ENCODE assay signal across 25 cellular contexts in genomic region chr13:64266024-64266423, GRCh38.
A peak's percentile ranks its signal among the peaks of the same experiment; 100 is the strongest.
DNase-seq lines count a peak whose midpoint lies in the region; ATAC-seq, FAIRE-seq and TF ChIP-seq lines count a peak whose summit lies in the region.
"Had no signal": no experiment of that assay in that cellular context is flagged by ENCODE, and none has a peak within 500 bp of the region (broad histone marks: within the 10 kb centered on the region; RNA-seq: fewer than 3 reads in every experiment).

No MANE protein-coding gene starts in this region.

- no peak for FAIRE-seq in A549 (lab: Jason Lieb, UNC)
- peak; percentile 53 for FAIRE-seq in D721Med (lab: Jason Lieb, UNC)
- no peak for FAIRE-seq in H1 (lab: Jason Lieb, UNC)
- FAIRE-seq: GM12878, GM12892, GM18507 had no signal

- no peak overlapping the region for H3K9ac ChIP-seq in SU-DHL-6 (ENCODE audit: low read length)
- H3K9ac ChIP-seq in H1 (replicated peaks in 1 of 4; ENCODE audit: extremely low read depth in 1 of 4, low read depth in 3 of 4, low read length in 3 of 4), result no peak overlapping the region
- no peak overlapping the region for H3K9ac ChIP-seq in smooth muscle cell (ENCODE audit: low read depth)
- H3K9ac ChIP-seq: BLaER1 treated with 17β-estradiol and CSF1 and Interleukin-3, amounts not matched to agents 10 nM and 100 nM had no signal

- H2BK120ac ChIP-seq in H1 (replicated peaks; ENCODE audit: low read depth, low read length), result no peak overlapping the region

- H2AFZ ChIP-seq in SU-DHL-6 (ENCODE audit: low read depth, low read length, severe bottlenecking), result peak overlapping the region; percentile 13
- no peak overlapping the region for H2AFZ ChIP-seq in H1 (ENCODE audit: low read length)
- H2AFZ ChIP-seq in smooth muscle cell (ENCODE audit: low read depth), result no peak overlapping the region

- H4K20me1 ChIP-seq in SU-DHL-6 (ENCODE audit: low read depth, low read length) (no peaks in the 10 kb centered on the region), H1 (replicated peaks in 1 of 2; ENCODE audit: control insufficient read depth in 1 of 2, insufficient read depth in 2 of 2, low read length in 2 of 2) (no peaks in the 10 kb centered on the region), smooth muscle cell (ENCODE audit: low read depth) (no peaks in the 10 kb centered on the region)
- H4K20me1 ChIP-seq: BLaER1 treated with 17β-estradiol and CSF1 and Interleukin-3, amounts not matched to agents 10 nM and 100 nM had no signal

- H3K23me2 ChIP-seq in H1 (ENCODE audit: low read depth, low read length), result no peaks in the 10 kb centered on the region

- no peak overlapping the region for H2BK20ac ChIP-seq in H1 (ENCODE audit: low read length)

- H3K4ac ChIP-seq in H1 (replicated peaks; ENCODE audit: insufficient read length, low read depth, low read length), result no peak overlapping the region

- H3K36me3 ChIP-seq in SU-DHL-6 (ENCODE audit: low read length) (no peaks in the 10 kb centered on the region), H1 (ENCODE audit: control insufficient read depth in 2 of 4, insufficient read depth in 4 of 4, low read length in 3 of 4) (no peaks in the 10 kb centered on the region), smooth muscle cell (ENCODE audit: low read depth) (no peaks in the 10 kb centered on the region)
- H3K36me3 ChIP-seq: BLaER1 treated with 17β-estradiol and CSF1 and Interleukin-3, amounts not matched to agents 10 nM and 100 nM had no signal

- H4K8ac ChIP-seq in H1 (ENCODE audit: extremely low read depth, insufficient read depth, low read length), result no peak overlapping the region

- H3K27ac ChIP-seq in A549 (no peak overlapping the region), SU-DHL-6 (ENCODE audit: low read depth, low read length) (no peak overlapping the region), H1 (ENCODE audit: low read depth, low read length) (no peak overlapping the region), smooth muscle cell (ENCODE audit: low read depth) (no peak overlapping the region)
- H3K27ac ChIP-seq: BLaER1 treated with 17β-estradiol and CSF1 and Interleukin-3, amounts not matched to agents 10 nM and 100 nM; C4-2B had no signal

- no peak for DNase-seq in A549 (ENCODE audit: low read depth in 1 of 2, low spot score in 1 of 2)
- DNase-seq in D721Med (ENCODE audit: insufficient read length, low spot score), result no peak
- DNase-seq in H1 (ENCODE audit: low read depth in 1 of 2, low spot score in 2 of 2), result no peak
- DNase-seq in activated CD8-positive, alpha-beta memory T cell treated with anti-CD3 and anti-CD28 coated beads, Interleukin-2, amount 50 U/mL, for 4 hours, result no peak
- no peak for DNase-seq in NCI-H1417 treated with DMSO at 0.1 percent for 48 hours (lab: John Stamatoyannopoulos, UW)
- DNase-seq in smooth muscle cell (lab: John Stamatoyannopoulos, UW; ENCODE audit: unreplicated experiment), result no peak
- DNase-seq: 8988T; AML-193; Caco-2; Calu3; CD4-positive, alpha-beta T cell; CD8-positive, alpha-beta T cell; DMS 273 treated with DMSO at 0.1 percent for 48 hours; DMS153; DMS53; DMS79; DND-41; EL; GDM1 had no signal

- H3K4me2 ChIP-seq in A549, result no peak overlapping the region
- no peak overlapping the region for H3K4me2 ChIP-seq in SU-DHL-6 (ENCODE audit: low read depth, low read length, poor library complexity, severe bottlenecking)
- no peak overlapping the region for H3K4me2 ChIP-seq in H1 (ENCODE audit: insufficient read depth in 1 of 2, low read depth in 2 of 2, low read length in 2 of 2)
- no peak overlapping the region for H3K4me2 ChIP-seq in smooth muscle cell
- H3K4me2 ChIP-seq: BLaER1 treated with 17β-estradiol and CSF1 and Interleukin-3, amounts not matched to agents 10 nM and 100 nM had no signal

- H3K27me3 ChIP-seq in SU-DHL-6 (ENCODE audit: low read length), result no peaks in the 10 kb centered on the region
- no peaks in the 10 kb centered on the region for H3K27me3 ChIP-seq in H1 (replicated peaks in 1 of 4; ENCODE audit: control insufficient read depth in 3 of 4, extremely low read depth in 1 of 4, insufficient read depth in 3 of 4, low read length in 3 of 4)
- H3K27me3 ChIP-seq in smooth muscle cell (ENCODE audit: low read depth), result no peaks in the 10 kb centered on the region
- H3K27me3 ChIP-seq: BLaER1 treated with 17β-estradiol and CSF1 and Interleukin-3, amounts not matched to agents 10 nM and 100 nM had no signal

- H4K91ac ChIP-seq in H1 (replicated peaks; ENCODE audit: insufficient read length, low read length), result no peak overlapping the region

- no peak overlapping the region for H2BK15ac ChIP-seq in H1 (ENCODE audit: low read length)

- no peaks in the 10 kb centered on the region for H3F3A ChIP-seq in SU-DHL-6 (ENCODE audit: insufficient read depth)
- no peaks in the 10 kb centered on the region for H3F3A ChIP-seq in smooth muscle cell (ENCODE audit: low read depth)

- H3K4me1 ChIP-seq in A549, result no peaks in the 10 kb centered on the region
- H3K4me1 ChIP-seq in H1 (replicated peaks in 1 of 4; ENCODE audit: control insufficient read depth in 3 of 4, insufficient read depth in 4 of 4, low read length in 3 of 4), result no peaks in the 10 kb centered on the region
- H3K4me1 ChIP-seq in smooth muscle cell (ENCODE audit: low read depth), result no peaks in the 10 kb centered on the region
- H3K4me1 ChIP-seq: BLaER1 treated with 17β-estradiol and CSF1 and Interleukin-3, amounts not matched to agents 10 nM and 100 nM; Caco-2 had no signal

- H3K4me3 ChIP-seq in A549 (no peak overlapping the region), SU-DHL-6 (ENCODE audit: insufficient read depth, low read length, poor library complexity, severe bottlenecking) (no peak overlapping the region), H1 (ENCODE audit: extremely low read depth in 1 of 4, insufficient read depth in 2 of 4, low read depth in 3 of 4, low read length in 4 of 4) (no peak overlapping the region), smooth muscle cell (no peak overlapping the region)
- H3K4me3 ChIP-seq: BLaER1 treated with 17β-estradiol and CSF1 and Interleukin-3, amounts not matched to agents 10 nM and 100 nM; GM12878 had no signal

- POLR2A ChIA-PET in A549 (lab: Yijun Ruan, JAX) (no interaction called here), H1 (lab: Charles Lee; ENCODE audit: partially characterized antibody) (no interaction called here)

- H3K56ac ChIP-seq in H1 (replicated peaks; ENCODE audit: insufficient read length, low read depth, low read length), result no peak overlapping the region

- H3K23ac ChIP-seq in H1 (ENCODE audit: insufficient read length), result no peak overlapping the region

- H3K14ac ChIP-seq in H1 (ENCODE audit: insufficient read length), result no peak overlapping the region

- H3K79me2 ChIP-seq in SU-DHL-6 (ENCODE audit: insufficient read depth, low read length) (no peaks in the 10 kb centered on the region), H1 (ENCODE audit: control insufficient read depth in 1 of 2, insufficient read depth in 2 of 2, low read length in 2 of 2) (no peaks in the 10 kb centered on the region), smooth muscle cell (ENCODE audit: low read depth) (no peaks in the 10 kb centered on the region)

- H3K9me2 ChIP-seq in SU-DHL-6 (replicated peaks; ENCODE audit: insufficient read depth, low read length), result no peaks in the 10 kb centered on the region

- TF ChIP-seq CTCF in A549 (IDR thresholded peaks at IDR 0.05) (no peak), D721Med (IDR thresholded peaks at IDR 0.05; ENCODE audit: insufficient read depth, missing control alignments) (no peak), SU-DHL-6 (IDR thresholded peaks at IDR 0.05; ENCODE audit: insufficient read depth, low read length, poor library complexity, severe bottlenecking) (no peak), H1 (IDR thresholded peaks at IDR 0.05; ENCODE audit: control extremely low read depth in 1 of 3, insufficient read depth in 1 of 3, low read depth in 1 of 3, low read length in 3 of 3) (no peak), smooth muscle cell (IDR thresholded peaks at IDR 0.05; ENCODE audit: borderline replicate concordance, insufficient read depth, poor library complexity, severe bottlenecking) (no peak)

- no peak for ATAC-seq in A549
- ATAC-seq: CD8-positive, alpha-beta T cell; GM12878 had no signal

- TF ChIP-seq POLR2A in A549 (IDR thresholded peaks at IDR 0.05; ENCODE audit: low read length), result no peak
- TF ChIP-seq POLR2A in H1 (IDR thresholded peaks at IDR 0.05; ENCODE audit: control extremely low read depth in 1 of 2, low read depth in 2 of 2, low read length in 2 of 2), result no peak

- CTCF ChIA-PET in A549 (lab: Yijun Ruan, JAX) (no interaction called here), H1 (lab: Charles Lee; ENCODE audit: partially characterized antibody) (no interaction called here)

- H2AK5ac ChIP-seq in H1 (ENCODE audit: low read depth, low read length), result no peak overlapping the region

- H3K18ac ChIP-seq in H1 (ENCODE audit: extremely low read depth, low read length), result no peak overlapping the region

- TF ChIP-seq RAD21 in A549 (conservative IDR thresholded peaks at IDR 0.05 in 1 of 2, IDR thresholded peaks at IDR 0.05 in 1 of 2) (no peak), H1 (IDR thresholded peaks at IDR 0.05 in 1 of 2, conservative IDR thresholded peaks at IDR 0.05 in 1 of 2; ENCODE audit: low read depth in 2 of 2, low read length in 2 of 2) (no peak)

- TF ChIP-seq EP300 in A549 (IDR thresholded peaks at IDR 0.05) (no peak), H1 (IDR thresholded peaks at IDR 0.05; ENCODE audit: borderline replicate concordance in 1 of 2, low read depth in 2 of 2, low read length in 2 of 2) (no peak)

- H2BK5ac ChIP-seq in H1 (ENCODE audit: low read depth, low read length), result no peak overlapping the region

- H4K5ac ChIP-seq in H1 (ENCODE audit: insufficient read length, low read depth, low read length), result no peak overlapping the region

- no peaks in the 10 kb centered on the region for H3K9me3 ChIP-seq in A549
- peaks cover 17% of the 10 kb centered on the region; the same call in 1 of the 2 replicates for H3K9me3 ChIP-seq in SU-DHL-6 (ENCODE audit: insufficient read depth, low read length)
- H3K9me3 ChIP-seq in H1 (ENCODE audit: insufficient read depth in 2 of 2, low read depth in 1 of 2, low read length in 1 of 2), result peaks cover 9 to 13% of the 10 kb centered on the region in 2 experiments
- no peaks in the 10 kb centered on the region for H3K9me3 ChIP-seq in smooth muscle cell (replicated peaks; ENCODE audit: low read depth)

- no peaks in the 10 kb centered on the region for H3K79me1 ChIP-seq in H1 (ENCODE audit: low read depth, low read length)

- H2BK12ac ChIP-seq in H1 (ENCODE audit: low read depth, low read length), result no peak overlapping the region

TF ChIP-seq in A549, 52 proteins besides CTCF, POLR2A, EP300 and RAD21:
- no peak for TF ChIP-seq FOXS1 (CRISPR knock-in tag; IDR thresholded peaks at IDR 0.05)
- peak; percentile 85 for TF ChIP-seq MAFK (IDR thresholded peaks at IDR 0.05; ENCODE audit: partially characterized antibody)
TF ChIP-seq in A549: peak in this region for 1.

TF ChIP-seq in H1, 55 proteins besides CTCF, POLR2A, EP300 and RAD21 (continues in another document):
- TF ChIP-seq SRF (IDR thresholded peaks at IDR 0.05; ENCODE audit: low read depth, low read length) (no peak), SP4 (IDR thresholded peaks at IDR 0.05; ENCODE audit: low read length) (no peak), HDAC6 (IDR thresholded peaks at IDR 0.05; ENCODE audit: low read depth, low read length) (no peak), MAFK (IDR thresholded peaks at IDR 0.05; ENCODE audit: low read depth, low read length) (peak; percentile 71; the same call in 1 of the 2 replicates), RXRA (IDR thresholded peaks at IDR 0.05; ENCODE audit: insufficient read depth, low read depth, low read length) (no peak)

Comparison
In these comparisons a context has a peak if more than half of its experiments do, and no peak if none do; other contexts are left out.
1. Of the 18 proteins assayed by ChIP-seq in both H1 and A549: peak only in H1: none; only in A549: none; in both: MAFK; in neither: 17.